1 cellular context compared by ENCODE assay signal in the genomic region with DNA sequence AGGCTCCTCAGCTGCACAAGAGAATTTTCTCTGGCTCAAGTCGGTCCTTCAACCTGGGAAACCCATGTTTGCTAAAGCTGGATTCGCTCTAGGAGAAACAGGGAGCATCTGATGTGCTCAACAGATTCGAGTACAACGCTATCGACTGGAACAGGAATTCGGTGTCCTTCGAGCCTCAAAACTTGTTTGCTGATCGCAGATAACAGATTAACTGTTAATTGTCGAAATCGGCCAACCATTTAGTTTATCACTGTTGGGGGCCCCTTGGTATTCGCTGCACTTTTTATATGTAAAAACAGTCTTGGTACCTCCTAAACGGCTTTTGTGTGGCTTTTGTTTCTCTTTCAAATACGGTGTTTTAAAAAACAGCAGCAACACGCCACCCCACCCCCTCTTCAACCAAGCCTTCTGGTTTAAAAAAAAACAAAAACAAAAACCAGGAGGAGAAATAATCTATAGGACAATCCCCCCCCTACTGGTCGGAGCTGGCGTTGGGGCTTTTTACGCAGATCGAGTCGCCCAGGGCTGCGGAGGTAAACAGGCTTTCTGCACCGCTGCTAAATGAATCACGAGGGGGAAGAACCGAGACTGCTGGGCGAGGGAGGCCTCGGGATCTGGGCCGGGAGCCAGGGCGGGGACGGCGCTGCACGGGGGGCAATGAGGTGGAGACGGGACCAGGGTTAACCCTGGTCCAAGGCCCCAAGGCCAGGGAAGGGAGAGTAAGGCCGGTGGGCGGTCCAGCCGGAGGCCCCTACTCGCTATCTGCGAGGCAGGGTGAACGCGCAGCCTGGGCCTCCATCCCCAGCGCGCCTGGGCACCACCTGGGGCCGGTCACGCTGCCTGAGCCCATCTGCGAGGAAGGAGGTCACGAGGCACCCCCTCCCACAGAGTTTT.
TF ChIP-seq lines count a peak whose summit lies in the region.

No MANE protein-coding gene starts in this region.

TF ChIP-seq in K562, 482 proteins besides CTCF, POLR2A, EP300 and RAD21 (continued from another document and continues in another):
- TF ChIP-seq NCOR1 (IDR thresholded peaks at IDR 0.05) (no peak), CBX3 (IDR thresholded peaks at IDR 0.05; ENCODE audit: borderline replicate concordance in 1 of 2, low read length in 2 of 2) (peak in 1 of 2 experiments; percentile 29; a peak in 1 of 3 replicates), ETS2 (tag; IDR thresholded peaks at IDR 0.05; ENCODE audit: borderline replicate concordance, poor library complexity, severe bottlenecking) (no peak), HSF4 (CRISPR knock-in tag; IDR thresholded peaks at IDR 0.05; ENCODE audit: borderline replicate concordance) (no peak), FOS (IDR thresholded peaks at IDR 0.05; ENCODE audit: extremely low read depth, insufficient read length) (no peak), ZNF589 (CRISPR knock-in tag; IDR thresholded peaks at IDR 0.05; ENCODE audit: low read depth) (no peak), ZBTB5 (IDR thresholded peaks at IDR 0.05) (no peak), BMI1 (IDR thresholded peaks at IDR 0.05; ENCODE audit: low read length) (no peak), ILF3 (IDR thresholded peaks at IDR 0.05; ENCODE audit: borderline replicate concordance) (no peak), KLF6 (CRISPR knock-in tag; IDR thresholded peaks at IDR 0.05; ENCODE audit: borderline replicate concordance) (no peak), E2F1 (CRISPR knock-in tag; IDR thresholded peaks at IDR 0.05) (no peak), ZFP30 (CRISPR knock-in tag; IDR thresholded peaks at IDR 0.05; ENCODE audit: borderline replicate concordance) (no peak), KLF10 (CRISPR knock-in tag; IDR thresholded peaks at IDR 0.05) (no peak), NKRF (IDR thresholded peaks at IDR 0.05; ENCODE audit: borderline replicate concordance) (no peak), ZNF224 (CRISPR knock-in tag; IDR thresholded peaks at IDR 0.05) (no peak), ZNF143 (CRISPR knock-in tag; IDR thresholded peaks at IDR 0.05) (no peak), SMARCA5 (IDR thresholded peaks at IDR 0.05) (no peak), CEBPG (CRISPR knock-in tag; IDR thresholded peaks at IDR 0.05) (no peak), CEBPG (tag; conservative IDR thresholded peaks at IDR 0.05 in 1 of 2, IDR thresholded peaks at IDR 0.05 in 1 of 2) (no peak), ZBTB9 (CRISPR knock-in tag; IDR thresholded peaks at IDR 0.05) (no peak), ZNF655 (CRISPR knock-in tag; IDR thresholded peaks at IDR 0.05) (no peak), NFIX (CRISPR knock-in tag; IDR thresholded peaks at IDR 0.05; ENCODE audit: low read depth) (no peak), NRF1 (conservative IDR thresholded peaks at IDR 0.05 in 1 of 2, IDR thresholded peaks at IDR 0.05 in 1 of 2) (no peak), ZNF184 (CRISPR knock-in tag; IDR thresholded peaks at IDR 0.05) (no peak), U2AF1 (optimal IDR thresholded peaks at IDR 0.05; ENCODE audit: low read depth, low read length) (no peak), NBN (IDR thresholded peaks at IDR 0.05; ENCODE audit: low read depth) (no peak), NR1H2 (CRISPR knock-in tag; IDR thresholded peaks at IDR 0.05) (no peak), TAL1 (IDR thresholded peaks at IDR 0.05) (no peak), NCOA6 (IDR thresholded peaks at IDR 0.05) (no peak), CBX8 (IDR thresholded peaks at IDR 0.05; ENCODE audit: borderline replicate concordance, extremely low read depth, low read depth, low read length, poor library complexity, severe bottlenecking) (no peak), SRSF1 (IDR thresholded peaks at IDR 0.05; ENCODE audit: low read depth, low read length) (no peak), CREB1 (IDR thresholded peaks at IDR 0.05) (no peak), CREB1 (CRISPR knock-in tag; IDR thresholded peaks at IDR 0.05) (peak; percentile 32; the same call in 1 of the 2 replicates), PML (IDR thresholded peaks at IDR 0.05; ENCODE audit: low read length) (no peak)
- TF ChIP-seq, protein P1, sequence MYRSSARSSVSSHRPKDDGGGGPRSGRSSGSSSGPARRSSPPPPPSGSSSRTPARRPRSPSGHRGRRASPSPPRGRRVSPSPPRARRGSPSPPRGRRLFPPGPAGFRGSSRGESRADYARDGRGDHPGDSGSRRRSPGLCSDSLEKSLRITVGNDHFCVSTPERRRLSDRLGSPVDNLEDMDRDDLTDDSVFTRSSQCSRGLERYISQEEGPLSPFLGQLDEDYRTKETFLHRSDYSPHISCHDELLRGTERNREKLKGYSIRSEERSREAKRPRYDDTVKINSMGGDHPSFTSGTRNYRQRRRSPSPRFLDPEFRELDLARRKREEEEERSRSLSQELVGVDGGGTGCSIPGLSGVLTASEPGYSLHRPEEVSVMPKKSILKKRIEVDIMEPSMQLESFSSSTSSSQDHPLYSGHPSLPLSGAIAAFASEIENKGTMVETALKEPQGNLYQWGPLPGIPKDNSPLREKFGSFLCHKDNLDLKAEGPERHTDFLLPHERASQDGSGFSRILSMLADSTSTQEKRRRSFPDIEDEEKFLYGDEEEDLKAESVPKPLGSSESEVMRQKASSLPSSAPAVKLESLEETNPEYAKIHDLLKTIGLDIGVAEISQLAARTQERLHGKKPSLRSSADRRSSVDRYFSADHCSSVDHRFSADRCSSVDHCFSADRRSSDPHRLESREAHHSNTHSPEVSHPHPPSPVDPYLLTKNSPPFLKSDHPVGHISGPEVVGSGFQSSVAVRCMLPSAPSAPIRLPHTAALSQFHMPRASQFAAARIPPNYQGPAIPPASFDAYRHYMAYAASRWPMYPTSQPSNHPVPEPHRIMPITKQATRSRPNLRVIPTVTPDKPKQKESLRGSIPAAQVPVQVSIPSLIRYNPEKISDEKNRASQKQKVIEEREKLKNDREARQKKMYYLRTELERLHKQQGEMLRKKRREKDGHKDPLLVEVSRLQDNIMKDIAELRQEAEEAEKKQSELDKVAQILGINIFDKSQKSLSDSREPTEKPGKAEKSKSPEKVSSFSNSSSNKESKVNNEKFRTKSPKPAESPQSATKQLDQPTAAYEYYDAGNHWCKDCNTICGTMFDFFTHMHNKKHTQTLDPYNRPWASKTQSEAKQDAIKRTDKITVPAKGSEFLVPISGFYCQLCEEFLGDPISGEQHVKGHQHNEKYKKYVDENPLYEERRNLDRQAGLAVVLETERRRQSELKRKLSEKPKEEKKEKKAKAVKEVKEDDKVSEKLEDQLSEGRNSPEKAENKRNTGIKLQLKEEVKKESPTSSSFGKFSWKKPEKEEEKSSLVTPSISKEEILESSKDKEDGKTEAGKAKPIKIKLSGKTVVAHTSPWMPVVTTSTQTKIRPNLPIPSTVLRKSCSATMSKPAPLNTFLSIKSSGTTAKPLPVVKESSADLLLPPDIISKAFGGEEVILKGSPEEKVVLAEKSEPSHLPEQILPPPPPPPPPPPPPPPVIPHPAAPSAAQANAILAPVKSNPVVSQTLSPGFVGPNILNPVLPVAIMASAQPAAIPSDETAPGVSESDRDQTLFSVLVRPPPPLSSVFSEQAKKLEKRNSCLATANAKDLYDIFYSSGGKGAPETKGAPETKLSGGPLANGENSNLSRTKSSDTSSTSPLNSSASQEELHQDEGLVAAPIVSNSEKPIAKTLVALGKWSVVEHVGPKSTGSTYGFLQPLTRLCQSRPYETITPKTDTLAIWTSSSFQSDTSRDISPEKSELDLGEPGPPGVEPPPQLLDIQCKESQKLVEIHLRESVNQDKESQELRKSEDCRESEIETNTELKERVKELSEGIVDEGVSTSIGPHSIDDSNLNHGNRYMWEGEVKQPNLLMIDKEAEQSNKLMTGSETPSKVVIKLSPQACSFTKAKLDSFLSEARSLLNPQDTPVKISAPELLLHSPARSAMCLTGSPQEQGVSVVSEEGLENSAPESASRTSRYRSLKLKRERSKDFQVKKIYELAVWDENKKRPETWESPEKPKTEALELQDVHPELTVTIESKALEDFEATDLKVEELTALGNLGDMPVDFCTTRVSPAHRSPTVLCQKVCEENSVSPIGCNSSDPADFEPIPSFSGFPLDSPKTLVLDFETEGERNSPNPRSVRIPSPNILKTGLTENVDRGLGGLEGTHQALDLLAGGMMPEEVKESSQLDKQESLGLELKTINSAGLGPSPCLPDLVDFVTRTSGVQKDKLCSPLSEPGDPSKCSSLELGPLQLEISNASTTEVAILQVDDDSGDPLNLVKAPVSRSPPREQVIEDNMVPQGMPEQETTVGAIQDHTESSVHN (IDR thresholded peaks at IDR 0.05; ENCODE audit: borderline replicate concordance in 1 of 2, low read depth in 1 of 2) = no peak
- TF ChIP-seq, protein P2, sequence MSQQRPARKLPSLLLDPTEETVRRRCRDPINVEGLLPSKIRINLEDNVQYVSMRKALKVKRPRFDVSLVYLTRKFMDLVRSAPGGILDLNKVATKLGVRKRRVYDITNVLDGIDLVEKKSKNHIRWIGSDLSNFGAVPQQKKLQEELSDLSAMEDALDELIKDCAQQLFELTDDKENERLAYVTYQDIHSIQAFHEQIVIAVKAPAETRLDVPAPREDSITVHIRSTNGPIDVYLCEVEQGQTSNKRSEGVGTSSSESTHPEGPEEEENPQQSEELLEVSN (IDR thresholded peaks at IDR 0.05; ENCODE audit: borderline replicate concordance in 1 of 2, extremely low read depth in 1 of 2, insufficient read depth in 1 of 2, insufficient read length in 1 of 2, low read depth in 1 of 2, low read length in 1 of 2, poor library complexity in 1 of 2, severe bottlenecking in 1 of 2) = peak in 1 of 2 experiments; percentile 53
- TF ChIP-seq, protein P3, sequence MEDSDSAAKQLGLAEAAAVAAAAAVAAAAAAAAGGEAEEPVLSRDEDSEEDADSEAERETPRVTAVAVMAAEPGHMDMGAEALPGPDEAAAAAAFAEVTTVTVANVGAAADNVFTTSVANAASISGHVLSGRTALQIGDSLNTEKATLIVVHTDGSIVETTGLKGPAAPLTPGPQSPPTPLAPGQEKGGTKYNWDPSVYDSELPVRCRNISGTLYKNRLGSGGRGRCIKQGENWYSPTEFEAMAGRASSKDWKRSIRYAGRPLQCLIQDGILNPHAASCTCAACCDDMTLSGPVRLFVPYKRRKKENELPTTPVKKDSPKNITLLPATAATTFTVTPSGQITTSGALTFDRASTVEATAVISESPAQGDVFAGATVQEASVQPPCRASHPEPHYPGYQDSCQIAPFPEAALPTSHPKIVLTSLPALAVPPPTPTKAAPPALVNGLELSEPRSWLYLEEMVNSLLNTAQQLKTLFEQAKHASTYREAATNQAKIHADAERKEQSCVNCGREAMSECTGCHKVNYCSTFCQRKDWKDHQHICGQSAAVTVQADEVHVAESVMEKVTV (CRISPR knock-in tag; IDR thresholded peaks at IDR 0.05) = peak; percentile 42; the same call in 1 of the 2 replicates
